8 cellular contexts compared by ENCODE assay signal in the genomic region with DNA sequence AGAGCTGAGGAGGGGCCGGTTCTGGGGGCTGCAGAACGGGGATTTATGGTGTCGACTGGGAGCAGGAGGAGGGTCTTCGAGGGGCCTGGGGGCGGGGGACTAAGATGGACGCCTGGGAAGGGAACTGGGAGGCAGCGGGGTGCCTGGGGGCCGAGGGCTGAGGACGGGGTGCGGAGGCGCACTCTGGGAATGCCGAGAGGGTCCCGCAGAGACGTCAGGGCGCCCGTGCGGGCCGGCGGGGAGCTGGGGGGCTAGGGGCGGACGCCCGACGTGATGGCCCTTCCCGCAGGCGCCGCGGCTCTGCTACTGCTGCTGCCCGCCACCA. TPM values are rescaled to one million over a fixed set of nuclear protein-coding genes. Genes with fewer than 3 reads are reported as not detected.
DNase-seq lines count a peak whose midpoint lies in the region; ATAC-seq and TF ChIP-seq lines count a peak whose summit lies in the region.

No MANE protein-coding gene starts in this region.

- DNase-seq in activated T-cell treated with anti-CD3 and anti-CD28 coated beads, Interleukin-2, amount 50 U/mL, for 4 hours = no peak
- no peak for DNase-seq in activated T-cell treated with anti-CD3 and anti-CD28 coated beads, Interleukin-2, amount 50 U/mL, for 1 hour
- no peak for DNase-seq in astrocyte of the spinal cord (ENCODE audit: low read depth, low spot score)
- DNase-seq in right lobe of liver = peak in 1 of 3 donors; percentile 58
- no peak for DNase-seq in tibial nerve (ENCODE audit: low spot score in 2 of 2)
- DNase-seq in KG1 (lab: John Stamatoyannopoulos, UW) = no peak
- no peak for DNase-seq in 8988T

- H3K9me3 ChIP-seq in right lobe of liver (no peaks in the 10 kb centered on the region), tibial nerve (no peaks in the 10 kb centered on the region)

- H3K27me3 ChIP-seq in right lobe of liver = no peaks in the 10 kb centered on the region
- no peaks in the 10 kb centered on the region for H3K27me3 ChIP-seq in tibial nerve

- H3K4me3 Mint-ChIP-seq in activated T-cell treated with anti-CD3 and anti-CD28 coated beads, Interleukin-2, amount 50 U/mL, for 4 hours = peak overlapping the region; percentile 82

- intact Hi-C loops in right lobe of liver (cut with DNase I) = loop anchor here in 1 of 2 donors (5.0 kb wide), 1 partner anchor 145 kb away; no protein-coding TSS in a partner anchor

- peak in 1 of 2 donors; percentile 4 for ATAC-seq in activated T-cell treated with anti-CD3 and anti-CD28 coated beads, Interleukin-2, amount 50 U/mL, for 4 hours
- ATAC-seq in right lobe of liver (no peak), GM21717 (IDR thresholded peaks at IDR 0.05; ENCODE audit: unreplicated experiment) (no peak)

- H3K4me1 ChIP-seq in right lobe of liver (peaks cover 0 to 44% (median 24%) of the 10 kb centered on the region in 4 donors), tibial nerve (peaks cover 0 to 50% (median 38%) of the 10 kb centered on the region in 4 donors)

- H3K36me3 ChIP-seq in right lobe of liver = peaks cover 0 to 9% (median 3%) of the 10 kb centered on the region in 4 donors
- peaks cover 0 to 55% (median 7%) of the 10 kb centered on the region in 3 donors for H3K36me3 ChIP-seq in tibial nerve

- WGBS in right lobe of liver (ENCODE audit: insufficient coverage, low coverage, low lambda C conversion rate, missing lambda C conversion rate) = 0% methylated on average over 4 of the region's 28 CpGs
- 1 to 2% methylated on average over 11 to 21 of the region's 28 CpGs for WGBS in tibial nerve, 2 donors

- TF ChIP-seq EP300 in tibial nerve (IDR thresholded peaks at IDR 0.05) = no peak

- H3K9me3 Mint-ChIP-seq in activated T-cell treated with anti-CD3 and anti-CD28 coated beads, Interleukin-2, amount 50 U/mL, for 4 hours = no peaks in the 10 kb centered on the region

- peaks cover 3% of the 10 kb centered on the region for H3K36me3 Mint-ChIP-seq in activated T-cell treated with anti-CD3 and anti-CD28 coated beads, Interleukin-2, amount 50 U/mL, for 4 hours (ENCODE audit: insufficient read depth)

- TF ChIP-seq CTCF in astrocyte of the spinal cord (IDR thresholded peaks at IDR 0.05; ENCODE audit: low read depth, low read length) = no peak
- TF ChIP-seq CTCF in right lobe of liver (IDR thresholded peaks at IDR 0.05) = no peak
- TF ChIP-seq CTCF in tibial nerve (IDR thresholded peaks at IDR 0.05) = no peak

- in situ Hi-C loops in astrocyte of the spinal cord (cut with HindIII; ENCODE audit: low sequenced_read_pairs) = no loop called here

- H3K4me1 Mint-ChIP-seq in activated T-cell treated with anti-CD3 and anti-CD28 coated beads, Interleukin-2, amount 50 U/mL, for 4 hours (ENCODE audit: low read depth) = peaks cover 49% of the 10 kb centered on the region

- H3K27ac ChIP-seq in right lobe of liver (peak overlapping the region; percentile 28 to 93 (median 69)), tibial nerve (peak overlapping the region in 3 of 4 donors; percentile 70 to 82 (median 71))

- H3K4me3 ChIP-seq in astrocyte of the spinal cord (ENCODE audit: low read depth, low read length) = peak overlapping the region; percentile 54
- peak overlapping the region; percentile 54 to 62 (median 54) for H3K4me3 ChIP-seq in right lobe of liver
- peak overlapping the region; percentile 43 to 60 (median 57) for H3K4me3 ChIP-seq in tibial nerve

- no peaks in the 10 kb centered on the region for H3K27me3 Mint-ChIP-seq in activated T-cell treated with anti-CD3 and anti-CD28 coated beads, Interleukin-2, amount 50 U/mL, for 4 hours (ENCODE audit: low read depth)

- TF ChIP-seq POLR2A in right lobe of liver (IDR thresholded peaks at IDR 0.05) = no peak
- TF ChIP-seq POLR2A in tibial nerve (IDR thresholded peaks at IDR 0.05) = no peak

RNA-seq across cellular contexts. Expression of a gene that starts 0.5 kb away (rescaled TPM):
- 10 to 100 TPM; 18.4 to 19.4 (median 18.7) TPM for total RNA-seq in activated T-cell treated with anti-CD3 and anti-CD28 coated beads, Interleukin-2, amount 50 U/mL, for 4 hours
- total RNA-seq in right lobe of liver = 100 to 1,000 TPM in 1 of 6 experiments, 10 to 100 TPM in 5; 25.6 to 112 (median 37.8) TPM
- total RNA-seq in tibial nerve = 10 to 100 TPM; 13.6 to 93.0 (median 41.5) TPM

RNA-seq across cellular contexts. Expression of a gene that starts 5.3 kb away (rescaled TPM):
- total RNA-seq in activated T-cell treated with anti-CD3 and anti-CD28 coated beads, Interleukin-2, amount 50 U/mL, for 4 hours = 10 to 100 TPM; 25.9 to 28.1 (median 26.2) TPM
- total RNA-seq in right lobe of liver (10 to 100 TPM in 2 of 6 experiments, 1 to 10 TPM in 4; 4.9 to 15.7 (median 6.2) TPM), tibial nerve (10 to 100 TPM; 19.2 to 26.8 (median 22.6) TPM)

RNA-seq across cellular contexts. Expression of a gene that starts 9.7 kb away (rescaled TPM):
- total RNA-seq in activated T-cell treated with anti-CD3 and anti-CD28 coated beads, Interleukin-2, amount 50 U/mL, for 4 hours = 1,000 to 10,000 TPM; 1,673 to 1,831 (median 1,724) TPM
- total RNA-seq in right lobe of liver (100 to 1,000 TPM; 287 to 472 (median 343) TPM), tibial nerve (1,000 to 10,000 TPM; 1,078 to 1,548 (median 1,229) TPM)

RNA-seq across cellular contexts. Expression of a gene that starts 9.9 kb away (rescaled TPM):
- total RNA-seq in activated T-cell treated with anti-CD3 and anti-CD28 coated beads, Interleukin-2, amount 50 U/mL, for 4 hours = 100 to 1,000 TPM; 102 to 110 (median 104) TPM
- 10 to 100 TPM; 26.3 to 51.7 (median 28.4) TPM for total RNA-seq in right lobe of liver
- 10 to 100 TPM; 48.8 to 55.9 (median 54.2) TPM for total RNA-seq in tibial nerve

RNA-seq across cellular contexts. Expression of a gene that starts 16.2 kb away (rescaled TPM):
- 100 to 1,000 TPM; 161 to 165 (median 161) TPM for total RNA-seq in activated T-cell treated with anti-CD3 and anti-CD28 coated beads, Interleukin-2, amount 50 U/mL, for 4 hours
- total RNA-seq in right lobe of liver (100 to 1,000 TPM in 2 of 6 experiments, 10 to 100 TPM in 4; 41.5 to 170 (median 50.2) TPM), tibial nerve (100 to 1,000 TPM; 193 to 544 (median 439) TPM)
